ENCODE assay signal across 16 cellular contexts in the genomic region with DNA sequence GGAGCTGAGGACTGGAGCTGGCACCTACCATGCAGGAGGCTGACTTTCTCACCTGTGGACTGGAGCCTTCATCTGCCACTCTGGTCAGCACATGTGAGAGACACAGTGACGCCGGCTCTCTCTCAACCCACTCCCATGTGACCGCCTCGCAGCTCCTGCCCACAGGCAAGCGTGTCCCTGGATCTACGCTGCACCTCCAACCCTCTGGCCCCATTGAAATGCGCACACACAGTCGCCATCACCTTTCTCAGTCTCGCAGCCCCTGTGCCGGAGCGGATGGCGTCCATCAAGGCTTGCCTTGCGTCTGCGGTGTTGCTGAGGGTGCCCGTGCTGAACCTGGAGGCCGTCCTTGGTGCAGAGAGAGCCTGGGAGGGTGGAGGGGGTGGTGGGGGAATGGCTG.
DNase-seq lines count a peak whose midpoint lies in the region; ATAC-seq and TF ChIP-seq lines count a peak whose summit lies in the region.
"Had no signal": no experiment of that assay in that cellular context is flagged by ENCODE, and none has a peak within 500 bp of the region (broad histone marks: within the 10 kb centered on the region; RNA-seq: fewer than 3 reads in every experiment).

No MANE protein-coding gene starts in this region.

- no peak overlapping the region for H3T11ph ChIP-seq in H9 (ENCODE audit: low read length)

- H3K79me2 ChIP-seq in H9 (ENCODE audit: insufficient read depth, low read length), result no peaks in the 10 kb centered on the region

- DNase-seq in H9 (no peak), colonic mucosa (peak; percentile 9), mesenchymal stem cell (no peak), type B pancreatic cell (ENCODE audit: extremely low spot score, unreplicated experiment) (peak; percentile 55), GM10266 (ENCODE audit: extremely low spot score) (no peak), DMS 273 treated with DMSO at 0.1 percent for 48 hours (lab: John Stamatoyannopoulos, UW) (no peak)
- no peak for DNase-seq in stimulated activated naive B cell treated with anti-CD40 and anti-IgM and Interleukin-4, amounts not matched to agents 10 μg/mL and 1 μg/mL and 100 μg/mL, for 72 hours
- DNase-seq: BE2C, COR-L47, DND-41, GDM1, HCEC 1CT had no signal

- no peak overlapping the region for H2AK5ac ChIP-seq in H9 (ENCODE audit: insufficient read length, low read length)
- H2AK5ac ChIP-seq in mesenchymal stem cell (ENCODE audit: low read length, severe bottlenecking), result peak overlapping the region; percentile 15

- H4K8ac ChIP-seq in H9 (replicated peaks; ENCODE audit: insufficient read length, low read depth, low read length), result no peak overlapping the region
- H4K8ac ChIP-seq in mesenchymal stem cell (ENCODE audit: low read length), result no peak overlapping the region

- no peaks in the 10 kb centered on the region for H4K20me1 ChIP-seq in H9 (ENCODE audit: control insufficient read depth, insufficient read depth, insufficient read length)

- no peak overlapping the region for H3K4me3 ChIP-seq in colonic mucosa
- H3K4me3 ChIP-seq in mesenchymal stem cell (ENCODE audit: insufficient read depth in 1 of 2, low read depth in 1 of 2, low read length in 2 of 2), result no peak overlapping the region
- H3K4me3 ChIP-seq: A549 had no signal

- H3K4me3 Mint-ChIP-seq in H9, result no peak overlapping the region
- no peak overlapping the region for H3K4me3 Mint-ChIP-seq in type B pancreatic cell
- no peak overlapping the region for H3K4me3 Mint-ChIP-seq in stimulated activated naive B cell treated with anti-CD40 and anti-IgM and Interleukin-4, amounts not matched to agents 10 μg/mL and 1 μg/mL and 100 μg/mL, for 72 hours
- H3K4me3 Mint-ChIP-seq: CD14-positive monocyte; CD8-positive, alpha-beta T cell had no signal

- WGBS in H9 (ENCODE audit: extremely low coverage, insufficient read length, low lambda C conversion rate), result no CpG with 5 or more reads among the region's 16 CpGs
- WGBS in mesenchymal stem cell, result 97% methylated on average over 16 of the region's 16 CpGs

- no peak overlapping the region for H2BK15ac ChIP-seq in H9 (ENCODE audit: low read depth, low read length)
- no peak overlapping the region for H2BK15ac ChIP-seq in mesenchymal stem cell (ENCODE audit: low read depth, poor library complexity, severe bottlenecking)

- H3K79me1 ChIP-seq in H9 (ENCODE audit: insufficient read depth, low read depth, low read length, poor library complexity, severe bottlenecking) (no peaks in the 10 kb centered on the region), mesenchymal stem cell (replicated peaks; ENCODE audit: low read length, poor library complexity, severe bottlenecking) (no peaks in the 10 kb centered on the region)

- H3K23ac ChIP-seq in H9 (ENCODE audit: insufficient read length, low read depth, low read length) (no peak overlapping the region), mesenchymal stem cell (ENCODE audit: low read length in 2 of 2) (no peak overlapping the region)

- H3K27ac Mint-ChIP-seq in H9 (peak overlapping the region in 2 of 3 experiments; percentile 79 to 93; a peak in 2 of 7 replicates), type B pancreatic cell (no peak overlapping the region)
- H3K27ac Mint-ChIP-seq in stimulated activated naive B cell treated with anti-CD40 and anti-IgM and Interleukin-4, amounts not matched to agents 10 μg/mL and 1 μg/mL and 100 μg/mL, for 72 hours, result no peak overlapping the region
- H3K27ac Mint-ChIP-seq: CD14-positive monocyte; CD8-positive, alpha-beta T cell had no signal

- no peak overlapping the region for H3K4me2 ChIP-seq in H9 (ENCODE audit: insufficient read depth, insufficient read length, low read length)
- no peak overlapping the region for H3K4me2 ChIP-seq in mesenchymal stem cell (ENCODE audit: low read length, poor library complexity, severe bottlenecking)
- H3K4me2 ChIP-seq: A549 had no signal

- no peak for TF ChIP-seq CTCF in H9 (conservative IDR thresholded peaks at IDR 0.05)
- TF ChIP-seq CTCF in colonic mucosa (IDR thresholded peaks at IDR 0.05), result no peak
- no peak for TF ChIP-seq CTCF in type B pancreatic cell (conservative IDR thresholded peaks at IDR 0.05)
- TF ChIP-seq CTCF in GM10266 (IDR thresholded peaks at IDR 0.05; ENCODE audit: control insufficient read depth, insufficient read depth, low read depth, missing control alignments), result no peak

- no peak overlapping the region for H4K91ac ChIP-seq in H9 (ENCODE audit: insufficient read length, low read depth, low read length)
- peak overlapping the region; percentile 25 for H4K91ac ChIP-seq in mesenchymal stem cell (ENCODE audit: low read length)

- H2BK120ac ChIP-seq in H9 (ENCODE audit: low read depth, low read length, poor library complexity, severe bottlenecking), result no peak overlapping the region
- H2BK120ac ChIP-seq in mesenchymal stem cell (ENCODE audit: low read depth, low read length), result no peak overlapping the region

- no peaks in the 10 kb centered on the region for H3K9me3 ChIP-seq in H9 (ENCODE audit: control insufficient read depth, low read depth, low read length)
- H3K9me3 ChIP-seq in colonic mucosa, result no peaks in the 10 kb centered on the region
- no peaks in the 10 kb centered on the region for H3K9me3 ChIP-seq in mesenchymal stem cell (ENCODE audit: control insufficient read depth, low read length)
- H3K9me3 ChIP-seq: A549, BE2C had no signal

- ATAC-seq in stimulated activated naive B cell treated with anti-CD40 and anti-IgM and Interleukin-4, amounts not matched to agents 10 μg/mL and 1 μg/mL and 100 μg/mL, for 72 hours (replicated peaks), result no peak
- ATAC-seq: A549; CD8-positive, alpha-beta T cell; HepG2 had no signal

- no peak overlapping the region for H3K9ac ChIP-seq in H9 (ENCODE audit: extremely low read depth, insufficient read length, low read length)
- no peak overlapping the region for H3K9ac ChIP-seq in colonic mucosa (ENCODE audit: low read depth in 2 of 2, low read length in 2 of 2)
- no peak overlapping the region for H3K9ac ChIP-seq in mesenchymal stem cell (ENCODE audit: low read length)

- H3K4me1 Mint-ChIP-seq in H9 (peaks cover 0 to 3% of the 10 kb centered on the region in 2 experiments; a peak in 1 of 4 replicates), type B pancreatic cell (ENCODE audit: unreplicated experiment) (no peaks in the 10 kb centered on the region)
- H3K4me1 Mint-ChIP-seq in stimulated activated naive B cell treated with anti-CD40 and anti-IgM and Interleukin-4, amounts not matched to agents 10 μg/mL and 1 μg/mL and 100 μg/mL, for 72 hours, result no peaks in the 10 kb centered on the region
- H3K4me1 Mint-ChIP-seq: CD14-positive monocyte had no signal

- H3K14ac ChIP-seq in H9 (ENCODE audit: insufficient read depth, low read length), result no peak overlapping the region; the same call in 1 of the 2 replicates
- no peak overlapping the region for H3K14ac ChIP-seq in mesenchymal stem cell (ENCODE audit: low read length in 2 of 2)

- H2BK20ac ChIP-seq in H9 (ENCODE audit: low read depth, low read length, poor library complexity, severe bottlenecking), result no peak overlapping the region

- no peak overlapping the region for H3K27ac ChIP-seq in H9 (ENCODE audit: insufficient read length, low read depth, low read length)
- no peak overlapping the region for H3K27ac ChIP-seq in colonic mucosa
- H3K27ac ChIP-seq in mesenchymal stem cell (ENCODE audit: low read length, poor library complexity, severe bottlenecking), result no peak overlapping the region
- H3K27ac ChIP-seq: A549 had no signal

- H3K36me3 ChIP-seq in colonic mucosa (no peaks in the 10 kb centered on the region), mesenchymal stem cell (ENCODE audit: control insufficient read depth in 1 of 2, insufficient read depth in 2 of 2, low read depth in 1 of 2, low read length in 2 of 2) (no peaks in the 10 kb centered on the region)
- H3K36me3 ChIP-seq: BE2C had no signal

- no peak overlapping the region for H4K5ac ChIP-seq in H9 (ENCODE audit: insufficient read length, low read depth, low read length)

- no peaks in the 10 kb centered on the region for H3K23me2 ChIP-seq in H9 (ENCODE audit: insufficient read length, low read depth, low read length, poor library complexity, severe bottlenecking)

- no peaks in the 10 kb centered on the region; the same call in 1 of the 2 replicates for H3K4me1 ChIP-seq in H9 (ENCODE audit: insufficient read depth, low read length)
- H3K4me1 ChIP-seq in colonic mucosa, result no peaks in the 10 kb centered on the region
- peaks cover 6% of the 10 kb centered on the region for H3K4me1 ChIP-seq in mesenchymal stem cell (ENCODE audit: control insufficient read depth, insufficient read depth, low read depth, low read length)
- H3K4me1 ChIP-seq: A549, BE2C had no signal

- no peaks in the 10 kb centered on the region for H3K27me3 ChIP-seq in H9 (ENCODE audit: insufficient read depth, low read length)
- no peaks in the 10 kb centered on the region for H3K27me3 ChIP-seq in colonic mucosa
- H3K27me3 ChIP-seq in mesenchymal stem cell (ENCODE audit: control insufficient read depth in 1 of 2, insufficient read depth in 1 of 2, low read length in 2 of 2), result no peaks in the 10 kb centered on the region
- H3K27me3 ChIP-seq: BE2C had no signal

- H3K36me3 Mint-ChIP-seq in H9 (ENCODE audit: insufficient read depth in 1 of 3, low read depth in 3 of 3) (peaks cover 2 to 57% (median 53%) of the 10 kb centered on the region in 3 experiments; a peak in 6 of 7 replicates), type B pancreatic cell (peaks cover 8% of the 10 kb centered on the region)
- H3K36me3 Mint-ChIP-seq in stimulated activated naive B cell treated with anti-CD40 and anti-IgM and Interleukin-4, amounts not matched to agents 10 μg/mL and 1 μg/mL and 100 μg/mL, for 72 hours, result no peaks in the 10 kb centered on the region
- H3K36me3 Mint-ChIP-seq: CD14-positive monocyte; CD8-positive, alpha-beta T cell had no signal

- H3K56ac ChIP-seq in H9 (ENCODE audit: insufficient read length, low read depth, low read length), result peak overlapping the region; percentile 44

- intact Hi-C loops in colonic mucosa (cut with DNase I), result loop anchor here (10.0 kb wide), 1 partner anchor 60 kb away; no protein-coding TSS in a partner anchor

- no peak overlapping the region for H2BK12ac ChIP-seq in H9 (ENCODE audit: insufficient read length, low read depth, low read length)
- H2BK12ac ChIP-seq in mesenchymal stem cell (ENCODE audit: low read length in 2 of 2), result peak overlapping the region in 1 of 2 experiments; percentile 59

- H2AFZ ChIP-seq in H9 (ENCODE audit: low read length), result no peak overlapping the region
- H2AFZ ChIP-seq in mesenchymal stem cell (ENCODE audit: low read depth, low read length), result no peak overlapping the region

- no peaks in the 10 kb centered on the region for H3K27me3 Mint-ChIP-seq in H9 (ENCODE audit: low read depth)
- no peaks in the 10 kb centered on the region for H3K27me3 Mint-ChIP-seq in type B pancreatic cell
- H3K27me3 Mint-ChIP-seq in stimulated activated naive B cell treated with anti-CD40 and anti-IgM and Interleukin-4, amounts not matched to agents 10 μg/mL and 1 μg/mL and 100 μg/mL, for 72 hours, result no peaks in the 10 kb centered on the region

- H3K9me3 Mint-ChIP-seq in H9 (no peaks in the 10 kb centered on the region), type B pancreatic cell (no peaks in the 10 kb centered on the region)
- no peaks in the 10 kb centered on the region for H3K9me3 Mint-ChIP-seq in stimulated activated naive B cell treated with anti-CD40 and anti-IgM and Interleukin-4, amounts not matched to agents 10 μg/mL and 1 μg/mL and 100 μg/mL, for 72 hours
- H3K9me3 Mint-ChIP-seq: CD8-positive, alpha-beta T cell had no signal

- H3K4ac ChIP-seq in H9 (ENCODE audit: low read depth, low read length) (no peak overlapping the region), mesenchymal stem cell (ENCODE audit: low read depth in 1 of 2, low read length in 2 of 2) (no peak overlapping the region)

- no peak overlapping the region for H3K18ac ChIP-seq in H9 (ENCODE audit: insufficient read length, low read depth, low read length)
- H3K18ac ChIP-seq in mesenchymal stem cell (ENCODE audit: low read depth in 1 of 2, low read length in 2 of 2), result peak overlapping the region in 1 of 2 experiments; percentile 5

- H2BK5ac ChIP-seq in H9 (ENCODE audit: insufficient read length, low read length) (no peak overlapping the region), mesenchymal stem cell (ENCODE audit: low read depth, low read length, poor library complexity, severe bottlenecking) (no peak overlapping the region)

Comparison
In these comparisons a context has a peak if more than half of its experiments do, and no peak if none do; other contexts are left out.
1. DNase-seq: peak in colonic mucosa (single experiment) and type B pancreatic cell (single experiment); none in H9 (single experiment), mesenchymal stem cell (single experiment), GM10266 (single experiment), stimulated activated naive B cell treated with anti-CD40 and anti-IgM and Interleukin-4, amounts not matched to agents 10 μg/mL and 1 μg/mL and 100 μg/mL, for 72 hours (single experiment) and DMS 273 treated with DMSO at 0.1 percent for 48 hours (single experiment).
2. H3K27ac Mint-ChIP-seq: peak in H9 (2 of 3); none in type B pancreatic cell (single experiment) and stimulated activated naive B cell treated with anti-CD40 and anti-IgM and Interleukin-4, amounts not matched to agents 10 μg/mL and 1 μg/mL and 100 μg/mL, for 72 hours (single experiment).